In genomic region chr5:157994906-157995519, GRCh38 we compare ENCODE assay signal across 8 cellular contexts.
DNase-seq lines count a peak whose midpoint lies in the region; ATAC-seq and TF ChIP-seq lines count a peak whose summit lies in the region.

No MANE protein-coding gene starts in this region.

- intact Hi-C loops in adrenal gland (cut with DNase I) (no loop called here), left cardiac atrium (cut with DNase I) (loop anchor here in 1 of 2 donors (2.0 to 10.0 kb wide), 2 partner anchors 140 to 176 kb away; partner anchors contain the start of gene CLINT1), psoas muscle (cut with DNase I) (loop anchor here (2.0 to 10.0 kb wide), 2 partner anchors 178 to 180 kb away; no protein-coding TSS in a partner anchor)

- ATAC-seq in GM21515 (IDR thresholded peaks at IDR 0.05; ENCODE audit: unreplicated experiment) = peak; percentile 96
- ATAC-seq in left cardiac atrium = peak; percentile 97
- ATAC-seq in psoas muscle = peak; percentile 69 to 90 (median 82)

- TF ChIP-seq CTCF in adrenal gland (IDR thresholded peaks at IDR 0.05) = peak; percentile 59 to 72 (median 66)
- peak; percentile 59 for TF ChIP-seq CTCF in psoas muscle (IDR thresholded peaks at IDR 0.05)

- H3K4me1 ChIP-seq in adrenal gland (replicated peaks in 1 of 2) (no peaks in the 10 kb centered on the region), psoas muscle (no peaks in the 10 kb centered on the region)

- WGBS in adrenal gland, 4 donors = 23 to 43% (median 30%) methylated on average over 5 to 8 of the region's 8 CpGs
- 20 to 23% (median 20%) methylated on average over 8 of the region's 8 CpGs for WGBS in psoas muscle, 3 donors

- H3K27ac ChIP-seq in adrenal gland = no peak overlapping the region
- H3K27ac ChIP-seq in psoas muscle = no peak overlapping the region

- TF ChIP-seq POLR2A in adrenal gland (IDR thresholded peaks at IDR 0.05) = no peak

- no peaks in the 10 kb centered on the region for H3K36me3 ChIP-seq in adrenal gland (replicated peaks in 1 of 2)
- no peaks in the 10 kb centered on the region for H3K36me3 ChIP-seq in psoas muscle (ENCODE audit: insufficient read depth in 1 of 2, low read depth in 1 of 2)

- H3K4me3 ChIP-seq in adrenal gland = no peak overlapping the region
- no peak overlapping the region for H3K4me3 ChIP-seq in psoas muscle

- H3K27me3 ChIP-seq in adrenal gland = no peaks in the 10 kb centered on the region
- peaks cover 0 to 2% (median 0%) of the 10 kb centered on the region in 3 donors for H3K27me3 ChIP-seq in psoas muscle (ENCODE audit: insufficient read depth in 3 of 3, low read length in 2 of 3)

- DNase-seq in D341Med (ENCODE audit: low spot score) (peak; percentile 73), Kasumi-1 (lab: John Stamatoyannopoulos, UW) (peak; percentile 63 to 68), SKM-1 (lab: John Stamatoyannopoulos, UW; ENCODE audit: unreplicated experiment) (peak; percentile 54), adrenal gland (peak; percentile 59 to 88 (median 76)), left cardiac atrium (peak; percentile 76), psoas muscle (peak; percentile 54 to 65), middle frontal gyrus (ENCODE audit: extremely low spot score, low spot score) (no peak)

- no peaks in the 10 kb centered on the region for H3K9me3 ChIP-seq in adrenal gland (replicated peaks in 1 of 3)
- no peaks in the 10 kb centered on the region for H3K9me3 ChIP-seq in psoas muscle

Comparison
In these comparisons a context has a peak if more than half of its experiments do, and no peak if none do; other contexts are left out.
1. intact Hi-C loops: an anchor here in psoas muscle (2.0 to 10.0 kb wide); none called in adrenal gland.